8 cellular contexts compared by ENCODE assay signal in the genomic region with DNA sequence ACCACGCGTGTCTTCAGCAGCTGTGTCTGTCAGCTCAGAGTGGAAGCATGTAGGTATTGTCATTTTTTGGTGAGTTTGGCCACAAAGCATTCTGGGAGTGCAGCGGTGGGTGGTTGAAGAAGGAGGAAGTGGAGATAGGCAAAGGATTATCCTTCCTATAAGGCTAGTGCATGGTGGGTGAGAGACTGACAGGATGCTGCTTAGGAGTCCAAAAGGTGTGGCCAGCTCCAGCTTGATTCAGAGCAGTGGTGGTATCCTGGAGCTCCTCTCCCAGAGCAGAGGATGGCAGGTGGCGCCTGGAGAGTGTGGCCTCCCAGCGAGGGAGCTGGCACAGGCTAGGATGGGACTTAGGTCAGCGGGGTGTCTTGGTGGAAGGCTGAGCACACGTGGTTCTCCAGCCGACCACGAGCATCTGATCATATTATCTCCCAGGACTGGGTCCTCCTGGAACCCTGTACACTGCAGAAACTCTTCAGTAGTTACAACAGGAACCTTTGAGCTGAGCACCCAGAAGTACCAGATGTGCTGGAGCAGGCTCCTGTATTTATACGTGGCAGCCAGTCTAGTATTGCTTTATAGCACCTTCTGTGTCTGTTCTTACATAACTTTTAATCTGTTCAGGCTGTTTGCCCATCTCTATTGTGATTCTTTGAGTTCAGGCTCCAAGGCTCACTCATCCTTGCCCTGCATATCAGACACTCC. TPM values are rescaled to one million over a fixed set of nuclear protein-coding genes. Genes with fewer than 3 reads are reported as not detected.
A peak's percentile ranks its signal among the peaks of the same experiment; 100 is the strongest.
DNase-seq lines count a peak whose midpoint lies in the region; ATAC-seq and TF ChIP-seq lines count a peak whose summit lies in the region.

No MANE protein-coding gene starts in this region.

- no peaks in the 10 kb centered on the region for H3K9me3 ChIP-seq in liver (ENCODE audit: control insufficient read depth in 4 of 4, low read length in 3 of 4)

- peak; percentile 11 for DNase-seq in stimulated activated CD4-positive, alpha-beta T cell treated with anti-CD3 and anti-CD28 coated beads, Interleukin-4, amount 100 ng/mL, for 24 hours
- DNase-seq in stimulated activated CD4-positive, alpha-beta T cell treated with anti-CD3 and anti-CD28 coated beads, Interleukin-4, amount 100 ng/mL, for 1 hour, result no peak
- DNase-seq in NCI-H345 (lab: John Stamatoyannopoulos, UW) (peak; percentile 86), DMS114 treated with DMSO at 0.1 percent for 48 hours (lab: John Stamatoyannopoulos, UW; ENCODE audit: unreplicated experiment) (no peak), H7 (no peak)
- peak; percentile 44 for DNase-seq in activated naive CD8-positive, alpha-beta T cell treated with anti-CD3 and anti-CD28 coated beads, Interleukin-2, amount 10 ng/mL, durations not matched to agents 7 days and 5 days

- H3K27me3 Mint-ChIP-seq in activated naive CD8-positive, alpha-beta T cell treated with anti-CD3 and anti-CD28 coated beads, Interleukin-2, amount 10 ng/mL, durations not matched to agents 7 days and 5 days, result no peaks in the 10 kb centered on the region

- ATAC-seq in activated naive CD8-positive, alpha-beta T cell treated with anti-CD3 and anti-CD28 coated beads, Interleukin-2, amount 10 ng/mL, durations not matched to agents 7 days and 5 days (ENCODE audit: low read depth), result peak; percentile 91
- no peak for ATAC-seq in HG03565 (IDR thresholded peaks at IDR 0.05; ENCODE audit: unreplicated experiment)

- H3K27me3 ChIP-seq in liver (ENCODE audit: control insufficient read depth in 4 of 4, insufficient read depth in 4 of 4, low read length in 3 of 4) (no peaks in the 10 kb centered on the region), H7 (ENCODE audit: control insufficient read depth, insufficient read depth, low read length) (no peaks in the 10 kb centered on the region)

- TF ChIP-seq CTCF in liver (IDR thresholded peaks at IDR 0.05; ENCODE audit: low read depth, low read length, missing input control), result no peak

- no peak for TF ChIP-seq RAD21 in liver (IDR thresholded peaks at IDR 0.05)

- H3K36me3 ChIP-seq in liver (ENCODE audit: control insufficient read depth in 4 of 4, insufficient read depth in 3 of 4, low read depth in 1 of 4, low read length in 3 of 4) (peaks cover 0 to 7% (median 4%) of the 10 kb centered on the region in 4 donors), H7 (replicated peaks; ENCODE audit: control insufficient read depth, insufficient read depth, low read length) (peaks cover 16% of the 10 kb centered on the region)

- H3K36me3 Mint-ChIP-seq in activated naive CD8-positive, alpha-beta T cell treated with anti-CD3 and anti-CD28 coated beads, Interleukin-2, amount 10 ng/mL, durations not matched to agents 7 days and 5 days, result peaks cover 6% of the 10 kb centered on the region

- no peak overlapping the region for H3K9ac ChIP-seq in liver (ENCODE audit: low read depth in 1 of 2, low read length in 2 of 2)

- peak overlapping the region; percentile 2 to 32 for H3K27ac ChIP-seq in liver (ENCODE audit: low read depth in 1 of 2, low read length in 2 of 2)

- peaks cover 24 to 61% (median 51%) of the 10 kb centered on the region in 4 donors for H3K4me1 ChIP-seq in liver (ENCODE audit: control insufficient read depth in 4 of 4, insufficient read depth in 4 of 4, low read length in 3 of 4)

- H3K4me1 Mint-ChIP-seq in activated naive CD8-positive, alpha-beta T cell treated with anti-CD3 and anti-CD28 coated beads, Interleukin-2, amount 10 ng/mL, durations not matched to agents 7 days and 5 days, result peaks cover 38% of the 10 kb centered on the region

- peak overlapping the region; percentile 20 for H3K4me3 Mint-ChIP-seq in activated naive CD8-positive, alpha-beta T cell treated with anti-CD3 and anti-CD28 coated beads, Interleukin-2, amount 10 ng/mL, durations not matched to agents 7 days and 5 days

- H3K4me3 ChIP-seq in liver (ENCODE audit: low read depth in 1 of 3, low read length in 3 of 3) (no peak overlapping the region), H7 (ENCODE audit: insufficient read depth, low read depth, low read length) (no peak overlapping the region)

- POLR2A ChIA-PET in activated naive CD8-positive, alpha-beta T cell treated with anti-CD3 and anti-CD28 coated beads, Interleukin-2, amount 10 ng/mL, durations not matched to agents 7 days and 5 days (lab: Charles Lee), result interaction anchor here (0.5 to 2.3 kb wide), 6 partner anchors 16 to 139 kb away, joined by 3 to 11 read pairs (median 3); partner anchors contain the start of genes HNRNPH1 and MAML1

- H3K27ac Mint-ChIP-seq in activated naive CD8-positive, alpha-beta T cell treated with anti-CD3 and anti-CD28 coated beads, Interleukin-2, amount 10 ng/mL, durations not matched to agents 7 days and 5 days, result peak overlapping the region; percentile 73

- 30% methylated on average over 10 of the region's 10 CpGs for WGBS in liver

- H3K9me3 Mint-ChIP-seq in activated naive CD8-positive, alpha-beta T cell treated with anti-CD3 and anti-CD28 coated beads, Interleukin-2, amount 10 ng/mL, durations not matched to agents 7 days and 5 days, result no peaks in the 10 kb centered on the region

TF ChIP-seq in liver, 16 proteins besides CTCF, POLR2A, EP300 and RAD21:
- TF ChIP-seq ZBTB33 (IDR thresholded peaks at IDR 0.05), result no peak
- TF ChIP-seq, protein P1, sequence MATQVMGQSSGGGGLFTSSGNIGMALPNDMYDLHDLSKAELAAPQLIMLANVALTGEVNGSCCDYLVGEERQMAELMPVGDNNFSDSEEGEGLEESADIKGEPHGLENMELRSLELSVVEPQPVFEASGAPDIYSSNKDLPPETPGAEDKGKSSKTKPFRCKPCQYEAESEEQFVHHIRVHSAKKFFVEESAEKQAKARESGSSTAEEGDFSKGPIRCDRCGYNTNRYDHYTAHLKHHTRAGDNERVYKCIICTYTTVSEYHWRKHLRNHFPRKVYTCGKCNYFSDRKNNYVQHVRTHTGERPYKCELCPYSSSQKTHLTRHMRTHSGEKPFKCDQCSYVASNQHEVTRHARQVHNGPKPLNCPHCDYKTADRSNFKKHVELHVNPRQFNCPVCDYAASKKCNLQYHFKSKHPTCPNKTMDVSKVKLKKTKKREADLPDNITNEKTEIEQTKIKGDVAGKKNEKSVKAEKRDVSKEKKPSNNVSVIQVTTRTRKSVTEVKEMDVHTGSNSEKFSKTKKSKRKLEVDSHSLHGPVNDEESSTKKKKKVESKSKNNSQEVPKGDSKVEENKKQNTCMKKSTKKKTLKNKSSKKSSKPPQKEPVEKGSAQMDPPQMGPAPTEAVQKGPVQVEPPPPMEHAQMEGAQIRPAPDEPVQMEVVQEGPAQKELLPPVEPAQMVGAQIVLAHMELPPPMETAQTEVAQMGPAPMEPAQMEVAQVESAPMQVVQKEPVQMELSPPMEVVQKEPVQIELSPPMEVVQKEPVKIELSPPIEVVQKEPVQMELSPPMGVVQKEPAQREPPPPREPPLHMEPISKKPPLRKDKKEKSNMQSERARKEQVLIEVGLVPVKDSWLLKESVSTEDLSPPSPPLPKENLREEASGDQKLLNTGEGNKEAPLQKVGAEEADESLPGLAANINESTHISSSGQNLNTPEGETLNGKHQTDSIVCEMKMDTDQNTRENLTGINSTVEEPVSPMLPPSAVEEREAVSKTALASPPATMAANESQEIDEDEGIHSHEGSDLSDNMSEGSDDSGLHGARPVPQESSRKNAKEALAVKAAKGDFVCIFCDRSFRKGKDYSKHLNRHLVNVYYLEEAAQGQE (IDR thresholded peaks at IDR 0.05), result no peak
- no peak for TF ChIP-seq TAF1 (conservative IDR thresholded peaks at IDR 0.05)
- TF ChIP-seq HNF4A (conservative IDR thresholded peaks at IDR 0.05), result peak; percentile 20 to 30
- no peak for TF ChIP-seq NR2F2 (IDR thresholded peaks at IDR 0.05)

RNA-seq across cellular contexts. Expression of gene MAML1, which starts 29.6 kb away (rescaled TPM):
- 10 to 100 TPM; 38.5 TPM for total RNA-seq in activated naive CD8-positive, alpha-beta T cell treated with anti-CD3 and anti-CD28 coated beads, Interleukin-2, amount 10 ng/mL, durations not matched to agents 7 days and 5 days
- 1 to 10 TPM; 7.6 TPM for total RNA-seq in liver
- 1 to 10 TPM; 2.2 to 5.0 TPM for polyA plus RNA-seq in liver
- 21.5 and 22.3 TPM in 2 replicates for total RNA-seq in H7 (2014; rRNA removed; shearing (Covaris generic))

RNA-seq across cellular contexts. Expression of gene LTC4S, which starts 31.6 kb away (rescaled TPM):
- total RNA-seq in activated naive CD8-positive, alpha-beta T cell treated with anti-CD3 and anti-CD28 coated beads, Interleukin-2, amount 10 ng/mL, durations not matched to agents 7 days and 5 days, result 1 to 10 TPM; 5.7 to 6.3 TPM
- total RNA-seq in liver, result 1 to 10 TPM; 1.3 to 1.8 TPM
- polyA plus RNA-seq in liver, result 1 to 10 TPM; 2.4 to 3.3 TPM
- 0.67 and 5.1 TPM in 2 replicates for total RNA-seq in H7 (2014; rRNA removed; shearing (Covaris generic))

RNA-seq across cellular contexts. Expression of gene MGAT4B, which starts 44.4 kb away (rescaled TPM):
- 100 to 1,000 TPM; 118 TPM for total RNA-seq in activated naive CD8-positive, alpha-beta T cell treated with anti-CD3 and anti-CD28 coated beads, Interleukin-2, amount 10 ng/mL, durations not matched to agents 7 days and 5 days
- 100 to 1,000 TPM in 1 of 2 donors, 10 to 100 TPM in 1; 42.0 to 120 TPM for total RNA-seq in liver
- polyA plus RNA-seq in liver, result 100 to 1,000 TPM in 1 of 2 donors, 10 to 100 TPM in 1; 47.8 to 156 TPM
- total RNA-seq in H7 (2014; rRNA removed; shearing (Covaris generic)), result 131 and 148 TPM in 2 replicates

RNA-seq across cellular contexts. Expression of gene SQSTM1, which starts 58.5 kb away (rescaled TPM):
- 100 to 1,000 TPM; 196 to 216 TPM for total RNA-seq in activated naive CD8-positive, alpha-beta T cell treated with anti-CD3 and anti-CD28 coated beads, Interleukin-2, amount 10 ng/mL, durations not matched to agents 7 days and 5 days
- total RNA-seq in liver, result 100 to 1,000 TPM; 127 to 208 TPM
- 100 to 1,000 TPM; 303 to 330 TPM for polyA plus RNA-seq in liver
- total RNA-seq in H7 (2014; rRNA removed; shearing (Covaris generic)), result 161 and 184 TPM in 2 replicates

Comparison
In these comparisons a context has a peak if more than half of its experiments do, and no peak if none do; other contexts are left out.
1. DNase-seq: peak in stimulated activated CD4-positive, alpha-beta T cell treated with anti-CD3 and anti-CD28 coated beads, Interleukin-4, amount 100 ng/mL, for 24 hours (single experiment), NCI-H345 (single experiment) and activated naive CD8-positive, alpha-beta T cell treated with anti-CD3 and anti-CD28 coated beads, Interleukin-2, amount 10 ng/mL, durations not matched to agents 7 days and 5 days (single experiment); none in stimulated activated CD4-positive, alpha-beta T cell treated with anti-CD3 and anti-CD28 coated beads, Interleukin-4, amount 100 ng/mL, for 1 hour (single experiment), DMS114 treated with DMSO at 0.1 percent for 48 hours (single experiment) and H7 (single experiment).